Comparison of ENCODE assay signal across 19 cellular contexts in genomic region chr17:39596543-39597267, GRCh38. TPM values are rescaled to one million over a fixed set of nuclear protein-coding genes. Genes with fewer than 3 reads are reported as not detected.
DNase-seq lines count a peak whose midpoint lies in the region; ATAC-seq, FAIRE-seq and TF ChIP-seq lines count a peak whose summit lies in the region.
"Had no signal": no experiment of that assay in that cellular context is flagged by ENCODE, and none has a peak within 500 bp of the region (broad histone marks: within the 10 kb centered on the region; RNA-seq: fewer than 3 reads in every experiment).

No MANE protein-coding gene starts in this region.

- H3K4me1 ChIP-seq in HUES6 (ENCODE audit: control insufficient read depth, insufficient read depth, low read length) = peaks cover 23% of the 10 kb centered on the region
- H3K4me1 ChIP-seq in endodermal cell (ENCODE audit: control insufficient read depth, insufficient read depth, low read length) = no peaks in the 10 kb centered on the region
- no peaks in the 10 kb centered on the region for H3K4me1 ChIP-seq in osteoblast (ENCODE audit: insufficient read depth, low read length)
- H3K4me1 ChIP-seq: SJSA1 had no signal

- no peaks in the 10 kb centered on the region for H3K36me3 Mint-ChIP-seq in endodermal cell (ENCODE audit: low read depth)

- H3K4me2 ChIP-seq in osteoblast (ENCODE audit: insufficient read depth, low read length) = no peak overlapping the region
- H3K4me2 ChIP-seq: BLaER1 had no signal

- peak; percentile 69 to 71 for DNase-seq in NCI-H524 (lab: John Stamatoyannopoulos, UW)
- peak; percentile 51 for DNase-seq in endodermal cell
- DNase-seq in osteoblast (ENCODE audit: insufficient read length, low spot score, missing footprints) = peak; percentile 81
- no peak for DNase-seq in D721Med (ENCODE audit: insufficient read length, low spot score)
- no peak for DNase-seq in ecto neural progenitor cell (ENCODE audit: low spot score)
- DNase-seq: DMS153, EL, Karpas-422, MM.1S, NCI-H1105, NCI-H1930, NCI-H510A treated with DMSO at 0.1 percent for 48 hours, PC-3, T-helper 1 cell had no signal

- H3K4me3 ChIP-seq in HUES6 (ENCODE audit: low read depth, low read length) (peak overlapping the region; percentile 22), endodermal cell (ENCODE audit: low read length) (no peak overlapping the region), osteoblast (ENCODE audit: insufficient read depth, low read length) (no peak overlapping the region)
- H3K4me3 ChIP-seq: BLaER1, SJSA1 had no signal

- WGBS in endodermal cell (ENCODE audit: insufficient coverage in 1 of 2, insufficient read length in 1 of 2), 2 experiments = 1 to 3% methylated on average over 23 to 47 of the region's 47 CpGs

- H3K27me3 Mint-ChIP-seq in endodermal cell (ENCODE audit: insufficient read depth) = peaks cover 100% of the 10 kb centered on the region

- H3K9me3 ChIP-seq in HUES6 (ENCODE audit: control insufficient read depth, insufficient read depth, low read depth, low read length) = no peaks in the 10 kb centered on the region
- no peaks in the 10 kb centered on the region for H3K9me3 ChIP-seq in endodermal cell (ENCODE audit: control insufficient read depth, low read length)
- no peaks in the 10 kb centered on the region for H3K9me3 ChIP-seq in osteoblast (ENCODE audit: low read depth, low read length)
- H3K9me3 ChIP-seq: BLaER1, SJSA1 had no signal

- peaks cover 3% of the 10 kb centered on the region for H4K20me1 ChIP-seq in osteoblast (ENCODE audit: insufficient read depth, low read length)

- FAIRE-seq in D721Med (lab: Jason Lieb, UNC) = no peak
- FAIRE-seq: HepG2 had no signal

- H3K27ac Mint-ChIP-seq in endodermal cell = no peak overlapping the region

- H3K9me3 Mint-ChIP-seq in endodermal cell = no peaks in the 10 kb centered on the region

- H2AFZ ChIP-seq in osteoblast (ENCODE audit: low read length) = no peak overlapping the region

- H3K27ac ChIP-seq in HUES6 (ENCODE audit: low read depth, low read length) (no peak overlapping the region), endodermal cell (ENCODE audit: low read depth, low read length) (no peak overlapping the region), osteoblast (ENCODE audit: low read depth, low read length) (no peak overlapping the region)
- H3K27ac ChIP-seq: BLaER1, SJSA1 had no signal

- no peaks in the 10 kb centered on the region for H3K79me2 ChIP-seq in osteoblast (ENCODE audit: insufficient read depth, low read length)

- H3K36me3 ChIP-seq in HUES6 (ENCODE audit: control insufficient read depth, insufficient read depth, low read length) (no peaks in the 10 kb centered on the region), endodermal cell (ENCODE audit: control insufficient read depth, insufficient read depth, low read length) (no peaks in the 10 kb centered on the region), osteoblast (ENCODE audit: insufficient read depth, low read length) (no peaks in the 10 kb centered on the region)
- H3K36me3 ChIP-seq: BLaER1, SJSA1 had no signal

- H3K4me3 Mint-ChIP-seq in endodermal cell = no peak overlapping the region

- TF ChIP-seq CTCF in endodermal cell (conservative IDR thresholded peaks at IDR 0.05) (no peak), osteoblast (IDR thresholded peaks at IDR 0.05; ENCODE audit: extremely low read depth, low read depth, low read length) (no peak), D721Med (IDR thresholded peaks at IDR 0.05; ENCODE audit: insufficient read depth, missing control alignments) (no peak)

- H3K27me3 ChIP-seq in HUES6 (ENCODE audit: control insufficient read depth, insufficient read depth, low read length) = peaks cover 100% of the 10 kb centered on the region
- H3K27me3 ChIP-seq in endodermal cell (ENCODE audit: control insufficient read depth, insufficient read depth, low read length, poor library complexity, severe bottlenecking) = peaks cover 100% of the 10 kb centered on the region
- H3K27me3 ChIP-seq in osteoblast (ENCODE audit: insufficient read depth, low read length) = peaks cover 74% of the 10 kb centered on the region

- H3K9ac ChIP-seq in HUES6 (ENCODE audit: low read length) = no peak overlapping the region
- no peak overlapping the region for H3K9ac ChIP-seq in endodermal cell (ENCODE audit: extremely low read depth, low read length, poor library complexity, severe bottlenecking)
- H3K9ac ChIP-seq: BLaER1 had no signal

- no peak for ATAC-seq in HG03159 (IDR thresholded peaks at IDR 0.05; ENCODE audit: unreplicated experiment)
- ATAC-seq: HepG2, PC-3 had no signal

- H3K4me1 Mint-ChIP-seq in endodermal cell = peaks cover 2% of the 10 kb centered on the region

RNA-seq across cellular contexts. Expression of gene NEUROD2, which starts 11.0 kb away (rescaled TPM):
- not detected for total RNA-seq in endodermal cell
- not detected for polyA plus RNA-seq in endodermal cell (2013, experiment 1 of 2)
- polyA plus RNA-seq in endodermal cell (2013, experiment 2 of 2) = not detected
- total RNA-seq in osteoblast = not detected in 2 replicates
- total RNA-seq: HepG2, PC-3, SJSA1 had no signal
- polyA plus RNA-seq: HepG2 had no signal

RNA-seq across cellular contexts. Expression of gene PPP1R1B, which starts 30.0 kb away (rescaled TPM):
- total RNA-seq in endodermal cell (1 to 10 TPM; 1.0 to 2.1 TPM), osteoblast (not detected in 2 replicates)
- 0.46 TPM for polyA plus RNA-seq in endodermal cell (2013, experiment 1 of 2)
- not detected for polyA plus RNA-seq in endodermal cell (2013, experiment 2 of 2)
- total RNA-seq: HepG2, SJSA1 had no signal

RNA-seq across cellular contexts. Expression of gene STARD3, which starts 40.2 kb away (rescaled TPM):
- total RNA-seq in endodermal cell (10 to 100 TPM; 60.3 to 60.5 TPM), osteoblast (31.5 and 35.8 TPM in 2 replicates)
- polyA plus RNA-seq in endodermal cell (2013, experiment 1 of 2) = 52.0 TPM
- polyA plus RNA-seq in endodermal cell (2013, experiment 2 of 2) = 54.0 TPM

Comparison
In these comparisons a context has a peak if more than half of its experiments do, and no peak if none do; other contexts are left out.
1. DNase-seq: peak in NCI-H524 (2 of 2), endodermal cell (single experiment) and osteoblast (single experiment); none in D721Med (single experiment) and ecto neural progenitor cell (single experiment).